Comparison of ENCODE assay signal across 18 cellular contexts in genomic region chr1:34792424-34792823, GRCh38. TPM values are rescaled to one million over a fixed set of nuclear protein-coding genes. Genes with fewer than 3 reads are reported as not detected.
DNase-seq lines count a peak whose midpoint lies in the region; ATAC-seq, FAIRE-seq and TF ChIP-seq lines count a peak whose summit lies in the region.
"Had no signal": no experiment of that assay in that cellular context is flagged by ENCODE, and none has a peak within 500 bp of the region (broad histone marks: within the 10 kb centered on the region; RNA-seq: fewer than 3 reads in every experiment).

No MANE protein-coding gene starts in this region.

- intact Hi-C loops in activated T-helper 1 cell treated with anti-CD3 and anti-CD28 coated beads, Interleukin-12 subunit alpha, Interleukin-12 subunit beta, Interleukin-2, Interleukin-4 antibody, amounts not matched to agents 30 ng/mL and 10 ng/mL and 1 ng/mL, durations not matched to agents 14 hours and 24 hours and 36 hours (cut with micrococcal nuclease), result no loop called here
- intact Hi-C loops in stomach (cut with DNase I; ENCODE audit: low total_unique reads), result loop anchor here (5.0 kb wide), 1 partner anchor 55 kb away; no protein-coding TSS in a partner anchor

- H3K27me3 ChIP-seq in stomach (peaks cover 6 to 47% (median 14%) of the 10 kb centered on the region in 3 donors), small intestine (ENCODE audit: control insufficient read depth in 2 of 2, insufficient read depth in 2 of 2, low read length in 2 of 2) (peaks cover 0 to 4% of the 10 kb centered on the region in 2 donors)
- H3K27me3 ChIP-seq: ovary had no signal

- TF ChIP-seq CTCF in stomach (IDR thresholded peaks at IDR 0.05), result no peak

- H3K4me1 ChIP-seq in stomach (peaks cover 9 to 26% (median 10%) of the 10 kb centered on the region in 4 donors), small intestine (ENCODE audit: control insufficient read depth in 2 of 2, insufficient read depth in 1 of 2, low read depth in 1 of 2, low read length in 1 of 2) (no peaks in the 10 kb centered on the region)

- no peaks in the 10 kb centered on the region for H3K9me3 ChIP-seq in stomach
- H3K9me3 ChIP-seq in small intestine (ENCODE audit: control insufficient read depth, low read depth), result no peaks in the 10 kb centered on the region
- H3K9me3 ChIP-seq: ovary had no signal

- peak overlapping the region; percentile 14 to 48 (median 36) for H3K4me3 ChIP-seq in stomach
- no peak overlapping the region for H3K4me3 ChIP-seq in small intestine (ENCODE audit: low read depth in 1 of 2, low read length in 2 of 2)
- H3K4me3 ChIP-seq: cardiac muscle cell had no signal

- DNase-seq in T-helper 2 cell treated with Interferon-gamma antibody and Interleukin-4, amounts not matched to agents 5 μg/mL and 100 μg/mL, for 36 hours (ENCODE audit: low spot score), result no peak
- DNase-seq in T-helper 2 cell, result no peak
- no peak for DNase-seq in activated T-helper 1 cell treated with anti-CD3 and anti-CD28 coated beads, Interleukin-12 subunit alpha, Interleukin-12 subunit beta, Interleukin-2, Interleukin-4 antibody, amounts not matched to agents 30 ng/mL and 10 ng/mL and 1 ng/mL, durations not matched to agents 14 hours and 24 hours and 36 hours (ENCODE audit: low spot score)
- no peak for DNase-seq in immature natural killer cell
- DNase-seq in stomach, result no peak
- DNase-seq in NCI-H2171 treated with DMSO at 0.1 percent for 48 hours (lab: John Stamatoyannopoulos, UW), result no peak
- no peak for DNase-seq in small intestine
- DNase-seq: DMS 273 treated with DMSO at 0.1 percent for 48 hours; NCI-H524 treated with DMSO at 0.1 percent for 48 hours; ovary; SIG-M5; stimulated activated naive CD4-positive, alpha-beta T cell treated with Interleukin-2 at 50 U/mL for 16 hours had no signal

- H3K9me3 Mint-ChIP-seq in T-helper 2 cell treated with Interferon-gamma antibody and Interleukin-4, amounts not matched to agents 5 μg/mL and 100 μg/mL, for 36 hours, result no peaks in the 10 kb centered on the region
- H3K9me3 Mint-ChIP-seq in activated T-helper 1 cell treated with anti-CD3 and anti-CD28 coated beads, Interleukin-12 subunit alpha, Interleukin-12 subunit beta, Interleukin-2, Interleukin-4 antibody, amounts not matched to agents 30 ng/mL and 10 ng/mL and 1 ng/mL, durations not matched to agents 14 hours and 24 hours and 36 hours, result no peaks in the 10 kb centered on the region
- H3K9me3 Mint-ChIP-seq in immature natural killer cell, result no peaks in the 10 kb centered on the region

- no peak for ATAC-seq in GM19467 (IDR thresholded peaks at IDR 0.05; ENCODE audit: unreplicated experiment)

- H3K27ac ChIP-seq in stomach (peak overlapping the region in 4 of 5 donors; percentile 0 to 59 (median 55)), small intestine (ENCODE audit: low read depth in 1 of 2, low read length in 1 of 2) (no peak overlapping the region)
- H3K27ac ChIP-seq: cardiac muscle cell, VCaP had no signal

- H3K36me3 Mint-ChIP-seq in T-helper 2 cell treated with Interferon-gamma antibody and Interleukin-4, amounts not matched to agents 5 μg/mL and 100 μg/mL, for 36 hours (ENCODE audit: low read depth), result no peaks in the 10 kb centered on the region
- H3K36me3 Mint-ChIP-seq in activated T-helper 1 cell treated with anti-CD3 and anti-CD28 coated beads, Interleukin-12 subunit alpha, Interleukin-12 subunit beta, Interleukin-2, Interleukin-4 antibody, amounts not matched to agents 30 ng/mL and 10 ng/mL and 1 ng/mL, durations not matched to agents 14 hours and 24 hours and 36 hours (ENCODE audit: low read depth), result no peaks in the 10 kb centered on the region
- no peaks in the 10 kb centered on the region for H3K36me3 Mint-ChIP-seq in immature natural killer cell

- no peak for FAIRE-seq in small intestine (lab: Jason Lieb, UNC)
- FAIRE-seq: H54 had no signal

- H3K4me3 Mint-ChIP-seq in T-helper 2 cell treated with Interferon-gamma antibody and Interleukin-4, amounts not matched to agents 5 μg/mL and 100 μg/mL, for 36 hours, result peak overlapping the region; percentile 55
- H3K4me3 Mint-ChIP-seq in activated T-helper 1 cell treated with anti-CD3 and anti-CD28 coated beads, Interleukin-12 subunit alpha, Interleukin-12 subunit beta, Interleukin-2, Interleukin-4 antibody, amounts not matched to agents 30 ng/mL and 10 ng/mL and 1 ng/mL, durations not matched to agents 14 hours and 24 hours and 36 hours, result peak overlapping the region; percentile 34
- peak overlapping the region in 4 of 5 donors; percentile 26 to 67 (median 58) for H3K4me3 Mint-ChIP-seq in immature natural killer cell

- no peak for TF ChIP-seq POLR2A in stomach (IDR thresholded peaks at IDR 0.05)

- H3K27me3 Mint-ChIP-seq in T-helper 2 cell treated with Interferon-gamma antibody and Interleukin-4, amounts not matched to agents 5 μg/mL and 100 μg/mL, for 36 hours (ENCODE audit: low read depth), result peaks cover 14% of the 10 kb centered on the region
- peaks cover 8% of the 10 kb centered on the region for H3K27me3 Mint-ChIP-seq in activated T-helper 1 cell treated with anti-CD3 and anti-CD28 coated beads, Interleukin-12 subunit alpha, Interleukin-12 subunit beta, Interleukin-2, Interleukin-4 antibody, amounts not matched to agents 30 ng/mL and 10 ng/mL and 1 ng/mL, durations not matched to agents 14 hours and 24 hours and 36 hours (ENCODE audit: insufficient read depth)
- H3K27me3 Mint-ChIP-seq in immature natural killer cell (ENCODE audit: low read depth in 3 of 3), result peaks cover 4 to 19% (median 10%) of the 10 kb centered on the region in 3 donors

- H3K27ac Mint-ChIP-seq in T-helper 2 cell treated with Interferon-gamma antibody and Interleukin-4, amounts not matched to agents 5 μg/mL and 100 μg/mL, for 36 hours, result no peak overlapping the region
- no peak overlapping the region for H3K27ac Mint-ChIP-seq in activated T-helper 1 cell treated with anti-CD3 and anti-CD28 coated beads, Interleukin-12 subunit alpha, Interleukin-12 subunit beta, Interleukin-2, Interleukin-4 antibody, amounts not matched to agents 30 ng/mL and 10 ng/mL and 1 ng/mL, durations not matched to agents 14 hours and 24 hours and 36 hours
- no peak overlapping the region for H3K27ac Mint-ChIP-seq in immature natural killer cell

- H3K36me3 ChIP-seq in stomach, result peaks cover 0 to 23% (median 5%) of the 10 kb centered on the region in 4 donors
- no peaks in the 10 kb centered on the region for H3K36me3 ChIP-seq in small intestine (ENCODE audit: control insufficient read depth in 2 of 2, insufficient read depth in 2 of 2, low read length in 2 of 2)
- H3K36me3 ChIP-seq: cardiac muscle cell, ovary had no signal

- H3K4me1 Mint-ChIP-seq in T-helper 2 cell treated with Interferon-gamma antibody and Interleukin-4, amounts not matched to agents 5 μg/mL and 100 μg/mL, for 36 hours (ENCODE audit: low read depth), result peaks cover 6% of the 10 kb centered on the region
- H3K4me1 Mint-ChIP-seq in activated T-helper 1 cell treated with anti-CD3 and anti-CD28 coated beads, Interleukin-12 subunit alpha, Interleukin-12 subunit beta, Interleukin-2, Interleukin-4 antibody, amounts not matched to agents 30 ng/mL and 10 ng/mL and 1 ng/mL, durations not matched to agents 14 hours and 24 hours and 36 hours (ENCODE audit: low read depth), result peaks cover 28% of the 10 kb centered on the region
- peaks cover 5 to 6% of the 10 kb centered on the region in 2 donors for H3K4me1 Mint-ChIP-seq in immature natural killer cell

- no peak for TF ChIP-seq EP300 in stomach (IDR thresholded peaks at IDR 0.05)

- 50 to 64% (median 58%) methylated on average over 10 of the region's 10 CpGs for WGBS in stomach, 5 donors
- WGBS in small intestine, 3 donors, result 53 to 64% (median 54%) methylated on average over 10 of the region's 10 CpGs

RNA-seq across cellular contexts. Expression of gene GJA4, which starts 0.4 kb away (rescaled TPM):
- total RNA-seq in activated T-helper 1 cell treated with anti-CD3 and anti-CD28 coated beads, Interleukin-12 subunit alpha, Interleukin-12 subunit beta, Interleukin-2, Interleukin-4 antibody, amounts not matched to agents 30 ng/mL and 10 ng/mL and 1 ng/mL, durations not matched to agents 14 hours and 24 hours and 36 hours, result not detected in 2 replicates
- polyA plus RNA-seq in immature natural killer cell (not detected), stomach (1 to 10 TPM; 2.2 to 2.9 (median 2.6) TPM), small intestine (10 to 100 TPM in 1 of 3 donors, under 1 TPM in 1, not detected in 1; 0.81 to 16.8 TPM)
- total RNA-seq in stomach, result 1 to 10 TPM in 3 of 5 donors, not detected in 2; 1.7 to 4.8 (median 2.3) TPM
- total RNA-seq: A673, fibroblast of lung had no signal
- polyA plus RNA-seq: cardiac muscle cell, fibroblast of lung had no signal

RNA-seq across cellular contexts. Expression of gene GJB3, which starts 11.4 kb away (rescaled TPM):
- total RNA-seq in activated T-helper 1 cell treated with anti-CD3 and anti-CD28 coated beads, Interleukin-12 subunit alpha, Interleukin-12 subunit beta, Interleukin-2, Interleukin-4 antibody, amounts not matched to agents 30 ng/mL and 10 ng/mL and 1 ng/mL, durations not matched to agents 14 hours and 24 hours and 36 hours, result not detected in 2 replicates
- polyA plus RNA-seq in immature natural killer cell, result not detected
- total RNA-seq in stomach, result 1 to 10 TPM in 3 of 5 donors, under 1 TPM in 1, not detected in 1; 0.58 to 2.8 (median 1.8) TPM
- polyA plus RNA-seq in stomach, result 10 to 100 TPM in 1 of 3 donors, 1 to 10 TPM in 2; 1.8 to 32.3 (median 3.1) TPM
- polyA plus RNA-seq in small intestine, result 1 to 10 TPM in 1 of 3 donors, under 1 TPM in 1, not detected in 1; 0.67 to 1.9 TPM
- total RNA-seq: A673, cardiac muscle cell, fibroblast of lung had no signal
- polyA plus RNA-seq: cardiac muscle cell, fibroblast of lung, ovary had no signal

RNA-seq across cellular contexts. Expression of gene GJB4, which starts 32.9 kb away (rescaled TPM):
- not detected in 2 replicates for total RNA-seq in activated T-helper 1 cell treated with anti-CD3 and anti-CD28 coated beads, Interleukin-12 subunit alpha, Interleukin-12 subunit beta, Interleukin-2, Interleukin-4 antibody, amounts not matched to agents 30 ng/mL and 10 ng/mL and 1 ng/mL, durations not matched to agents 14 hours and 24 hours and 36 hours
- polyA plus RNA-seq in immature natural killer cell (not detected), stomach (1 to 10 TPM in 1 of 3 donors, under 1 TPM in 1, not detected in 1; 0.06 to 1.2 TPM), small intestine (under 1 TPM in 1 of 3 donors, not detected in 2; 0.07 TPM)
- total RNA-seq in stomach, result under 1 TPM in 1 of 5 donors, not detected in 4; 0.18 TPM
- total RNA-seq: A673, cardiac muscle cell, fibroblast of lung, ovary had no signal
- polyA plus RNA-seq: cardiac muscle cell, fibroblast of lung, ovary had no signal

RNA-seq across cellular contexts. Expression of gene GJB5, which starts 37.6 kb away (rescaled TPM):
- not detected in 2 replicates for total RNA-seq in activated T-helper 1 cell treated with anti-CD3 and anti-CD28 coated beads, Interleukin-12 subunit alpha, Interleukin-12 subunit beta, Interleukin-2, Interleukin-4 antibody, amounts not matched to agents 30 ng/mL and 10 ng/mL and 1 ng/mL, durations not matched to agents 14 hours and 24 hours and 36 hours
- not detected for polyA plus RNA-seq in immature natural killer cell
- total RNA-seq in stomach, result under 1 TPM in 1 of 5 donors, not detected in 4; 0.37 TPM
- polyA plus RNA-seq in stomach, result 10 to 100 TPM in 1 of 3 donors, not detected in 2; 23.9 TPM
- polyA plus RNA-seq in small intestine, result not detected
- total RNA-seq: A673, cardiac muscle cell, fibroblast of lung, ovary had no signal
- polyA plus RNA-seq: cardiac muscle cell, fibroblast of lung, ovary had no signal

Comparison
In these comparisons a context has a peak if more than half of its experiments do, and no peak if none do; other contexts are left out.
1. H3K27ac ChIP-seq: peak in stomach (4 of 5); none in small intestine (0 of 2).
2. H3K4me3 ChIP-seq: peak in stomach (4 of 4); none in small intestine (0 of 2).
3. Peak in every context shown above with its lines, with median percentiles within 50 percentile points of each other: H3K4me3 Mint-ChIP-seq.